ENCODE assay signal across 30 cellular contexts in the genomic region with DNA sequence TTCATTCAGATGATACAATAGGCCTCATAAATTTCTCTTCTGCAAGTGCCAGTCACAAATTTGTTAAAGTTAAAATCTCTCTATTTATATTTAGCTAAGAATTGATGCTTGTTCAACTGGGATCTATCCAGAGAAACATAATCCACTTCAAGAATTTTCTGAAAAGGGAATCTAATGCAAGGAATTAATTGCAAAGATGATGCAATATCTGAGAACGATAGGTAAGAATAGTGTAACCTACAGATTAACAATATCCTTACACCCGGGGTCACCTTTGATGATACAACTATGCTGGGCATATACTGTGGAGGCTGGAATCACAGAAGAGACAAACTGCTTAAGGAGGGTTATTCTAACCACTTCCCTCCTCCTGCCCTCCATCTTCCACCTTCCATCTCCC.
"Had no signal": no experiment of that assay in that cellular context is flagged by ENCODE, and none has a peak within 500 bp of the region (broad histone marks: within the 10 kb centered on the region; RNA-seq: fewer than 3 reads in every experiment).

No MANE protein-coding gene starts in this region.

- ATAC-seq: effector memory CD8-positive, alpha-beta T cell; heart right ventricle; left cardiac atrium; left lung; mucosa of descending colon; natural killer cell treated with Interleukin-12 subunit alpha and Interleukin-12 subunit beta and Interleukin-15 and Interleukin-18, amount 100 ng/mL, for 72 hours; psoas muscle; right cardiac atrium; stimulated activated naive B cell treated with anti-CD40 and anti-IgM and Interleukin-4, amounts not matched to agents 10 μg/mL and 1 μg/mL and 100 μg/mL, for 72 hours; upper lobe of right lung had no signal

- H3K4me1 Mint-ChIP-seq: mesothelial cell of epicardium; naive B cell; neural crest cell; stimulated activated naive B cell treated with anti-CD40 and anti-IgM and Interleukin-4, amounts not matched to agents 10 μg/mL and 1 μg/mL and 100 μg/mL, for 72 hours had no signal

- DNase-seq: effector memory CD8-positive, alpha-beta T cell; erythroblast; esophagus squamous epithelium; foreskin melanocyte; glutamatergic neuron; heart right ventricle; hippocampal formation; left cardiac atrium; left lung; mesenchymal stem cell; mucosa of descending colon; naive B cell; nucleus accumbens; posterior cingulate gyrus; psoas muscle; right cardiac atrium; spleen; stimulated activated CD4-positive, alpha-beta T cell treated with anti-CD3 and anti-CD28 coated beads, Interleukin-2, amount 100 ng/mL, for 48 hours; stimulated activated naive B cell treated with anti-CD40 and anti-IgM and Interleukin-4, amounts not matched to agents 10 μg/mL and 1 μg/mL and 100 μg/mL, for 72 hours; transverse colon; upper lobe of right lung; uterus had no signal

- H3K4me3 ChIP-seq: coronary artery, esophagus squamous epithelium, heart right ventricle, left lung, mucosa of descending colon, psoas muscle, skin epidermis, spleen, transverse colon, upper lobe of right lung, uterus had no signal

- H3K4me1 ChIP-seq: esophagus squamous epithelium, heart right ventricle, left lung, psoas muscle, spleen, transverse colon, upper lobe of right lung, uterus had no signal

- H3K27ac ChIP-seq: coronary artery, esophagus squamous epithelium, heart right ventricle, left lung, psoas muscle, skin epidermis, spleen, transverse colon, upper lobe of right lung, uterus had no signal

- H3K4me3 Mint-ChIP-seq: effector memory CD8-positive, alpha-beta T cell; mesothelial cell of epicardium; naive B cell; natural killer cell treated with Interleukin-12 subunit alpha and Interleukin-12 subunit beta and Interleukin-15 and Interleukin-18, amount 100 ng/mL, for 72 hours; neural crest cell; stimulated activated naive B cell treated with anti-CD40 and anti-IgM and Interleukin-4, amounts not matched to agents 10 μg/mL and 1 μg/mL and 100 μg/mL, for 72 hours; stimulated activated naive CD8-positive, alpha-beta T cell treated with anti-CD3 and anti-CD28 coated beads, Interleukin-15, Interleukin-2, amounts not matched to agents 100 ng/mL and 50 ng/mL, for 24 hours had no signal

- H3K27me3 Mint-ChIP-seq: effector memory CD8-positive, alpha-beta T cell; naive B cell; natural killer cell treated with Interleukin-12 subunit alpha and Interleukin-12 subunit beta and Interleukin-15 and Interleukin-18, amount 100 ng/mL, for 72 hours; stimulated activated naive B cell treated with anti-CD40 and anti-IgM and Interleukin-4, amounts not matched to agents 10 μg/mL and 1 μg/mL and 100 μg/mL, for 72 hours; stimulated activated naive CD8-positive, alpha-beta T cell treated with anti-CD3 and anti-CD28 coated beads, Interleukin-15, Interleukin-2, amounts not matched to agents 100 ng/mL and 50 ng/mL, for 24 hours had no signal

- H3K9me3 ChIP-seq: esophagus squamous epithelium, left lung, psoas muscle, transverse colon, upper lobe of right lung, uterus had no signal

- FAIRE-seq: endometrium, islet of Langerhans had no signal

- H3K27me3 ChIP-seq: esophagus squamous epithelium, heart right ventricle, left lung, spleen, transverse colon, upper lobe of right lung, uterus had no signal

- H3K36me3 Mint-ChIP-seq: mesothelial cell of epicardium; naive B cell; natural killer cell treated with Interleukin-12 subunit alpha and Interleukin-12 subunit beta and Interleukin-15 and Interleukin-18, amount 100 ng/mL, for 72 hours; stimulated activated naive B cell treated with anti-CD40 and anti-IgM and Interleukin-4, amounts not matched to agents 10 μg/mL and 1 μg/mL and 100 μg/mL, for 72 hours had no signal

- H3K27ac Mint-ChIP-seq: effector memory CD8-positive, alpha-beta T cell; mesothelial cell of epicardium; naive B cell; natural killer cell treated with Interleukin-12 subunit alpha and Interleukin-12 subunit beta and Interleukin-15 and Interleukin-18, amount 100 ng/mL, for 72 hours; stimulated activated naive B cell treated with anti-CD40 and anti-IgM and Interleukin-4, amounts not matched to agents 10 μg/mL and 1 μg/mL and 100 μg/mL, for 72 hours; stimulated activated naive CD8-positive, alpha-beta T cell treated with anti-CD3 and anti-CD28 coated beads, Interleukin-15, Interleukin-2, amounts not matched to agents 100 ng/mL and 50 ng/mL, for 24 hours had no signal

- H3K36me3 ChIP-seq: esophagus squamous epithelium, heart right ventricle, left lung, spleen, transverse colon, upper lobe of right lung, uterus had no signal
